Comparison of ENCODE assay signal across 1 cellular context in genomic region chr11:65083134-65083833, GRCh38.
TF ChIP-seq lines count a peak whose summit lies in the region.

No MANE protein-coding gene starts in this region.

TF ChIP-seq in HepG2, 621 proteins besides CTCF, POLR2A, EP300 and RAD21:
- TF ChIP-seq ZFP90 (CRISPR knock-in tag; IDR thresholded peaks at IDR 0.05; ENCODE audit: borderline replicate concordance) (0 out of 2 replicates have a peak, but pooled peaks have one; percentile 7), STAT6 (CRISPR knock-in tag; IDR thresholded peaks at IDR 0.05; ENCODE audit: borderline replicate concordance) (0 out of 2 replicates have a peak, but pooled peaks have one; percentile 2), ZNF7 (CRISPR knock-in tag; IDR thresholded peaks at IDR 0.05) (no peak), ZNF484 (CRISPR knock-in tag; IDR thresholded peaks at IDR 0.05; ENCODE audit: borderline replicate concordance, low read depth) (peak; percentile 47; the same call in 1 of the 2 replicates), ZNF747 (CRISPR knock-in tag; IDR thresholded peaks at IDR 0.05; ENCODE audit: borderline replicate concordance) (no peak), PRDM15 (CRISPR knock-in tag; IDR thresholded peaks at IDR 0.05) (peak; percentile 44; the same call in 1 of the 2 replicates), CSRNP1 (CRISPR knock-in tag; IDR thresholded peaks at IDR 0.05) (0 out of 2 replicates have a peak, but pooled peaks have one; percentile 57), TBX3 (IDR thresholded peaks at IDR 0.05; ENCODE audit: borderline replicate concordance) (no peak), ZSCAN20 (CRISPR knock-in tag; IDR thresholded peaks at IDR 0.05; ENCODE audit: borderline replicate concordance) (0 out of 2 replicates have a peak, but pooled peaks have one; percentile 39), SNAPC2 (CRISPR knock-in tag; IDR thresholded peaks at IDR 0.05) (peak; percentile 14; the same call in 1 of the 2 replicates), TBL1XR1 (IDR thresholded peaks at IDR 0.05; ENCODE audit: borderline replicate concordance, low read length, partially characterized antibody) (no peak), MED13 (CRISPR knock-in tag; IDR thresholded peaks at IDR 0.05) (0 out of 2 replicates have a peak, but pooled peaks have one; percentile 16)
